ENCODE assay signal across 17 cellular contexts in the genomic region with DNA sequence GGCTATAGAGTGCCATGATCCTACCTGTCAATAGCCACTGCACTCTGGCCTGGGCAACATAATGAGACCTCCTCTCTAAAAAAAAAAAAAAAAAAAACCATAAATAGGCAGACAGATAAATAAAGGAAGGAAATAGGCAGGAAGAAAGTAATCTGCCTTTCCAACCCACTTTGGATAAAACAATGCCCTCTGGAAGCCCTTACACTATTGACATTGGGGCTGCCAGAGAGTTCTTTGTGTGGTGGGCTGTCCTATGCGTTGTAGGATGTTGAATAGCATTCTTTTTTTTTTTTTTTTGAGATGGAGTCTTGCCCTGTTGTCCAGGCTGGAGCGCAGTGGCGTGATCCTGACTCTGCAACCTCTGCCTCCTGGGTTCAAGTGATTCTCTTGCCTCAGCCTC. TPM values are rescaled to one million over a fixed set of nuclear protein-coding genes. Genes with fewer than 3 reads are reported as not detected.
A peak's percentile ranks its signal among the peaks of the same experiment; 100 is the strongest.
DNase-seq lines count a peak whose midpoint lies in the region; ATAC-seq lines count a peak whose summit lies in the region.
"Had no signal": no experiment of that assay in that cellular context is flagged by ENCODE, and none has a peak within 500 bp of the region (broad histone marks: within the 10 kb centered on the region; RNA-seq: fewer than 3 reads in every experiment).

No MANE protein-coding gene starts in this region.

- no peaks in the 10 kb centered on the region for H3K4me1 Mint-ChIP-seq in activated T-cell treated with anti-CD3 and anti-CD28 coated beads, Interleukin-2, amount 50 U/mL, for 24 hours (ENCODE audit: low read depth)
- no peaks in the 10 kb centered on the region for H3K4me1 Mint-ChIP-seq in activated T-cell treated with anti-CD3 and anti-CD28 coated beads, Interleukin-2, amount 50 U/mL, for 4 hours (ENCODE audit: low read depth)
- no peaks in the 10 kb centered on the region for H3K4me1 Mint-ChIP-seq in activated naive CD8-positive, alpha-beta T cell treated with anti-CD3 and anti-CD28 coated beads for 36 hours
- no peaks in the 10 kb centered on the region for H3K4me1 Mint-ChIP-seq in activated naive CD8-positive, alpha-beta T cell treated with anti-CD3 and anti-CD28 coated beads, Interleukin-2, amount 50 U/mL, for 24 hours
- H3K4me1 Mint-ChIP-seq in stimulated activated effector memory CD8-positive, alpha-beta T cell treated with anti-CD3 and anti-CD28 coated beads, Interleukin-12 subunit alpha, Interleukin-12 subunit beta, amount 100 ng/mL, for 72 hours = no peaks in the 10 kb centered on the region
- H3K4me1 Mint-ChIP-seq: CD4-positive, alpha-beta memory T cell had no signal

- H3K36me3 Mint-ChIP-seq in activated T-cell treated with anti-CD3 and anti-CD28 coated beads, Interleukin-2, amount 50 U/mL, for 24 hours (ENCODE audit: low read depth) = peaks cover 75% of the 10 kb centered on the region
- H3K36me3 Mint-ChIP-seq in activated T-cell treated with anti-CD3 and anti-CD28 coated beads, Interleukin-2, amount 50 U/mL, for 4 hours (ENCODE audit: insufficient read depth) = peaks cover 35% of the 10 kb centered on the region
- peaks cover 16% of the 10 kb centered on the region for H3K36me3 Mint-ChIP-seq in activated naive CD8-positive, alpha-beta T cell treated with anti-CD3 and anti-CD28 coated beads for 36 hours
- H3K36me3 Mint-ChIP-seq in activated naive CD8-positive, alpha-beta T cell treated with anti-CD3 and anti-CD28 coated beads, Interleukin-2, amount 50 U/mL, for 24 hours (ENCODE audit: low read depth) = peaks cover 36% of the 10 kb centered on the region
- H3K36me3 Mint-ChIP-seq in stimulated activated effector memory CD8-positive, alpha-beta T cell treated with anti-CD3 and anti-CD28 coated beads, Interleukin-12 subunit alpha, Interleukin-12 subunit beta, amount 100 ng/mL, for 72 hours = peaks cover 69% of the 10 kb centered on the region

- ATAC-seq in activated T-cell treated with anti-CD3 and anti-CD28 coated beads, Interleukin-2, amount 50 U/mL, for 4 hours = no peak
- ATAC-seq in activated naive CD8-positive, alpha-beta T cell treated with anti-CD3 and anti-CD28 coated beads, Interleukin-2, amount 50 U/mL, for 24 hours = no peak
- ATAC-seq in stimulated activated effector memory CD8-positive, alpha-beta T cell treated with anti-CD3 and anti-CD28 coated beads, Interleukin-12 subunit alpha, Interleukin-12 subunit beta, amount 100 ng/mL, for 72 hours = no peak
- no peak for ATAC-seq in HG03571 (IDR thresholded peaks at IDR 0.05; ENCODE audit: unreplicated experiment)
- ATAC-seq: GM12878 had no signal

- H3K27me3 Mint-ChIP-seq in activated T-cell treated with anti-CD3 and anti-CD28 coated beads, Interleukin-2, amount 50 U/mL, for 24 hours = no peaks in the 10 kb centered on the region
- no peaks in the 10 kb centered on the region for H3K27me3 Mint-ChIP-seq in activated T-cell treated with anti-CD3 and anti-CD28 coated beads, Interleukin-2, amount 50 U/mL, for 4 hours (ENCODE audit: low read depth)
- H3K27me3 Mint-ChIP-seq in activated naive CD8-positive, alpha-beta T cell treated with anti-CD3 and anti-CD28 coated beads for 36 hours = no peaks in the 10 kb centered on the region
- no peaks in the 10 kb centered on the region for H3K27me3 Mint-ChIP-seq in activated naive CD8-positive, alpha-beta T cell treated with anti-CD3 and anti-CD28 coated beads, Interleukin-2, amount 50 U/mL, for 24 hours
- H3K27me3 Mint-ChIP-seq: CD4-positive, alpha-beta memory T cell had no signal

- no peaks in the 10 kb centered on the region for H3K9me3 Mint-ChIP-seq in activated T-cell treated with anti-CD3 and anti-CD28 coated beads, Interleukin-2, amount 50 U/mL, for 24 hours
- H3K9me3 Mint-ChIP-seq in activated T-cell treated with anti-CD3 and anti-CD28 coated beads, Interleukin-2, amount 50 U/mL, for 4 hours = no peaks in the 10 kb centered on the region
- no peaks in the 10 kb centered on the region for H3K9me3 Mint-ChIP-seq in activated naive CD8-positive, alpha-beta T cell treated with anti-CD3 and anti-CD28 coated beads for 36 hours
- H3K9me3 Mint-ChIP-seq in activated naive CD8-positive, alpha-beta T cell treated with anti-CD3 and anti-CD28 coated beads, Interleukin-2, amount 50 U/mL, for 24 hours = no peaks in the 10 kb centered on the region
- no peaks in the 10 kb centered on the region for H3K9me3 Mint-ChIP-seq in stimulated activated effector memory CD8-positive, alpha-beta T cell treated with anti-CD3 and anti-CD28 coated beads, Interleukin-12 subunit alpha, Interleukin-12 subunit beta, amount 100 ng/mL, for 72 hours
- H3K9me3 Mint-ChIP-seq: CD4-positive, alpha-beta memory T cell had no signal

- H3K4me3 Mint-ChIP-seq in activated T-cell treated with anti-CD3 and anti-CD28 coated beads, Interleukin-2, amount 50 U/mL, for 24 hours = no peak overlapping the region
- H3K4me3 Mint-ChIP-seq in activated T-cell treated with anti-CD3 and anti-CD28 coated beads, Interleukin-2, amount 50 U/mL, for 4 hours = no peak overlapping the region
- no peak overlapping the region for H3K4me3 Mint-ChIP-seq in activated naive CD8-positive, alpha-beta T cell treated with anti-CD3 and anti-CD28 coated beads for 36 hours
- no peak overlapping the region for H3K4me3 Mint-ChIP-seq in activated naive CD8-positive, alpha-beta T cell treated with anti-CD3 and anti-CD28 coated beads, Interleukin-2, amount 50 U/mL, for 24 hours
- no peak overlapping the region for H3K4me3 Mint-ChIP-seq in stimulated activated effector memory CD8-positive, alpha-beta T cell treated with anti-CD3 and anti-CD28 coated beads, Interleukin-12 subunit alpha, Interleukin-12 subunit beta, amount 100 ng/mL, for 72 hours
- H3K4me3 Mint-ChIP-seq: CD4-positive, alpha-beta memory T cell had no signal

- no peak for DNase-seq in activated T-cell treated with anti-CD3 and anti-CD28 coated beads, Interleukin-2, amount 50 U/mL, for 24 hours
- no peak for DNase-seq in activated T-cell treated with anti-CD3 and anti-CD28 coated beads, Interleukin-2, amount 50 U/mL, for 4 hours
- DNase-seq in activated naive CD8-positive, alpha-beta T cell treated with anti-CD3 and anti-CD28 coated beads for 36 hours = no peak
- no peak for DNase-seq in activated naive CD8-positive, alpha-beta T cell treated with anti-CD3 and anti-CD28 coated beads, Interleukin-2, amount 50 U/mL, for 24 hours
- no peak for DNase-seq in stimulated activated effector memory CD8-positive, alpha-beta T cell treated with anti-CD3 and anti-CD28 coated beads, Interleukin-12 subunit alpha, Interleukin-12 subunit beta, amount 100 ng/mL, for 72 hours (ENCODE audit: low spot score in 2 of 2)
- DNase-seq: AML-193; BE2C; Caco-2; CD4-positive, alpha-beta memory T cell; DMS153; EL; GDM1; GM23248; H7; HCEC 1CT had no signal

- H3K27ac Mint-ChIP-seq in activated T-cell treated with anti-CD3 and anti-CD28 coated beads, Interleukin-2, amount 50 U/mL, for 24 hours = peak overlapping the region; percentile 73
- H3K27ac Mint-ChIP-seq in activated naive CD8-positive, alpha-beta T cell treated with anti-CD3 and anti-CD28 coated beads for 36 hours = peak overlapping the region; percentile 59
- H3K27ac Mint-ChIP-seq in activated naive CD8-positive, alpha-beta T cell treated with anti-CD3 and anti-CD28 coated beads, Interleukin-2, amount 50 U/mL, for 24 hours = no peak overlapping the region
- H3K27ac Mint-ChIP-seq in stimulated activated effector memory CD8-positive, alpha-beta T cell treated with anti-CD3 and anti-CD28 coated beads, Interleukin-12 subunit alpha, Interleukin-12 subunit beta, amount 100 ng/mL, for 72 hours = peak overlapping the region; percentile 32

RNA-seq across cellular contexts. Expression of gene RFWD3, which starts 7.2 kb away (rescaled TPM):
- total RNA-seq in activated T-cell treated with anti-CD3 and anti-CD28 coated beads, Interleukin-2, amount 50 U/mL, for 4 hours = 10 to 100 TPM; 70.8 to 97.0 (median 76.3) TPM
- total RNA-seq in activated naive CD8-positive, alpha-beta T cell treated with anti-CD3 and anti-CD28 coated beads for 36 hours = 100 to 1,000 TPM; 128 to 134 TPM

RNA-seq across cellular contexts. Expression of gene MLKL, which starts 26.8 kb away (rescaled TPM):
- 10 to 100 TPM; 27.5 to 36.6 (median 30.9) TPM for total RNA-seq in activated T-cell treated with anti-CD3 and anti-CD28 coated beads, Interleukin-2, amount 50 U/mL, for 4 hours
- total RNA-seq in activated naive CD8-positive, alpha-beta T cell treated with anti-CD3 and anti-CD28 coated beads for 36 hours = 10 to 100 TPM; 23.6 TPM
